Comparison of ENCODE assay signal across 34 cellular contexts in genomic region chr15:39542385-39543065, GRCh38.
"Had no signal": no experiment of that assay in that cellular context is flagged by ENCODE, and none has a peak within 500 bp of the region (broad histone marks: within the 10 kb centered on the region; RNA-seq: fewer than 3 reads in every experiment).

No MANE protein-coding gene starts in this region.

- H3K27me3 ChIP-seq: brain microvascular endothelial cell, dorsolateral prefrontal cortex, foreskin keratinocyte, gastrocnemius medialis had no signal

- ATAC-seq: activated CD4-positive, CD25-positive, alpha-beta regulatory T cell treated with anti-CD3 and anti-CD28 coated beads, Interleukin-2, amount 50 U/mL, for 24 hours; activated CD8-positive, alpha-beta T cell treated with anti-CD3 and anti-CD28 coated beads for 36 hours; activated T-cell treated with anti-CD3 and anti-CD28 coated beads, Interleukin-2, amount 50 U/mL, for 4 hours; activated T-helper 17 cell treated with anti-CD3 and anti-CD28 coated beads, Interleukin-2, amount 50 U/mL, for 72 hours; esophagus mucosa; foreskin keratinocyte; gastrocnemius medialis; T-cell had no signal

- DNase-seq: activated B cell treated with CpG ODN at 0.5 μM for 24 hours; activated CD4-positive, alpha-beta T cell treated with anti-CD3 and anti-CD28 coated beads for 48 hours; activated CD4-positive, alpha-beta T cell treated with anti-CD3 and anti-CD28 coated beads, Interleukin-2, amount 50 U/mL, for 1 hour; activated CD4-positive, alpha-beta T cell treated with anti-CD3 and anti-CD28 coated beads, Interleukin-2, amount 50 U/mL, for 48 hours; activated CD8-positive, alpha-beta memory T cell treated with anti-CD3 and anti-CD28 coated beads for 24 hours; activated CD8-positive, alpha-beta T cell treated with anti-CD3 and anti-CD28 coated beads for 36 hours; activated effector memory CD4-positive, alpha-beta T cell treated with Interleukin-2 at 50 U/mL for 16 hours; activated gamma-delta T cell treated with Interleukin-2 at 50 U/mL for 16 hours; activated naive CD4-positive, alpha-beta T cell treated with anti-CD3 and anti-CD28 coated beads, Interleukin-2, amount 50 U/mL, for 16 hours; activated naive CD4-positive, alpha-beta T cell treated with Interleukin-2 at 50 U/mL for 16 hours; activated T-cell treated with anti-CD3 and anti-CD28 coated beads, Interleukin-2, amount 50 U/mL, for 4 hours; amniotic stem cell; anterior cingulate cortex; brain microvascular endothelial cell; dorsolateral prefrontal cortex; effector memory CD4-positive, alpha-beta T cell; endodermal cell; foreskin keratinocyte; gastrocnemius medialis; glutamatergic neuron; T-cell; T1000; WERI-Rb-1 had no signal

- H3K36me3 Mint-ChIP-seq: T-cell had no signal

- H3K9me3 Mint-ChIP-seq: activated T-helper 17 cell treated with anti-CD3 and anti-CD28 coated beads, Interleukin-2, amount 50 U/mL, for 72 hours; T-helper 1 cell treated with Interleukin-12 subunit alpha and Interleukin-12 subunit beta and Interleukin-4 antibody, amounts not matched to agents 30 μg/mL and 1 μg/mL, for 36 hours; T-helper 2 cell treated with Interferon-gamma antibody and Interleukin-4, amounts not matched to agents 5 μg/mL and 100 μg/mL, for 36 hours had no signal

- H3K27ac ChIP-seq: brain microvascular endothelial cell, coronary artery, dorsolateral prefrontal cortex, foreskin keratinocyte, gastrocnemius medialis, WERI-Rb-1 had no signal

- H3K4me1 ChIP-seq: foreskin keratinocyte had no signal

- H3K4me3 ChIP-seq: coronary artery, dorsolateral prefrontal cortex, gastrocnemius medialis had no signal

- H3K9me3 ChIP-seq: gastrocnemius medialis had no signal

- H3K4me3 Mint-ChIP-seq: activated B cell treated with CpG ODN at 0.5 μM for 24 hours; activated CD8-positive, alpha-beta T cell treated with anti-CD3 and anti-CD28 coated beads for 36 hours; activated naive CD8-positive, alpha-beta T cell; activated T-cell treated with anti-CD3 and anti-CD28 coated beads, Interleukin-2, amount 50 U/mL, for 4 hours; activated T-helper 17 cell treated with anti-CD3 and anti-CD28 coated beads, Interleukin-2, amount 50 U/mL, for 72 hours; central memory CD8-positive, alpha-beta T cell; dendritic cell treated with granulocyte-macrophage colony-stimulating factor and Interleukin-4, amounts not matched to agents 40 ng/mL and 50 ng/mL, for 4 days; endodermal cell; T-cell; T-helper 1 cell treated with Interleukin-12 subunit alpha and Interleukin-12 subunit beta and Interleukin-4 antibody, amounts not matched to agents 30 μg/mL and 1 μg/mL, for 36 hours; T-helper 2 cell treated with Interferon-gamma antibody and Interleukin-4, amounts not matched to agents 5 μg/mL and 100 μg/mL, for 36 hours had no signal

- FAIRE-seq: astrocyte, bronchial epithelial cell had no signal

- H3K27ac Mint-ChIP-seq: activated B cell treated with CpG ODN at 0.5 μM for 24 hours; activated CD8-positive, alpha-beta T cell treated with anti-CD3 and anti-CD28 coated beads for 36 hours; activated naive CD8-positive, alpha-beta T cell; activated T-helper 17 cell treated with anti-CD3 and anti-CD28 coated beads, Interleukin-2, amount 50 U/mL, for 72 hours; dendritic cell treated with granulocyte-macrophage colony-stimulating factor and Interleukin-4, amounts not matched to agents 40 ng/mL and 50 ng/mL, for 4 days; endodermal cell; T-cell; T-helper 1 cell treated with Interleukin-12 subunit alpha and Interleukin-12 subunit beta and Interleukin-4 antibody, amounts not matched to agents 30 μg/mL and 1 μg/mL, for 36 hours; T-helper 2 cell treated with Interferon-gamma antibody and Interleukin-4, amounts not matched to agents 5 μg/mL and 100 μg/mL, for 36 hours had no signal

- H3K4me1 Mint-ChIP-seq: activated B cell treated with CpG ODN at 0.5 μM for 24 hours; activated T-helper 17 cell treated with anti-CD3 and anti-CD28 coated beads, Interleukin-2, amount 50 U/mL, for 72 hours; central memory CD8-positive, alpha-beta T cell; endodermal cell had no signal

- H3K27me3 Mint-ChIP-seq: activated B cell treated with CpG ODN at 0.5 μM for 24 hours; dendritic cell treated with granulocyte-macrophage colony-stimulating factor and Interleukin-4, amounts not matched to agents 40 ng/mL and 50 ng/mL, for 4 days had no signal

- H3K36me3 ChIP-seq: brain microvascular endothelial cell, gastrocnemius medialis, WERI-Rb-1 had no signal
